Comparison of ENCODE assay signal across 1 cellular context in the genomic region with DNA sequence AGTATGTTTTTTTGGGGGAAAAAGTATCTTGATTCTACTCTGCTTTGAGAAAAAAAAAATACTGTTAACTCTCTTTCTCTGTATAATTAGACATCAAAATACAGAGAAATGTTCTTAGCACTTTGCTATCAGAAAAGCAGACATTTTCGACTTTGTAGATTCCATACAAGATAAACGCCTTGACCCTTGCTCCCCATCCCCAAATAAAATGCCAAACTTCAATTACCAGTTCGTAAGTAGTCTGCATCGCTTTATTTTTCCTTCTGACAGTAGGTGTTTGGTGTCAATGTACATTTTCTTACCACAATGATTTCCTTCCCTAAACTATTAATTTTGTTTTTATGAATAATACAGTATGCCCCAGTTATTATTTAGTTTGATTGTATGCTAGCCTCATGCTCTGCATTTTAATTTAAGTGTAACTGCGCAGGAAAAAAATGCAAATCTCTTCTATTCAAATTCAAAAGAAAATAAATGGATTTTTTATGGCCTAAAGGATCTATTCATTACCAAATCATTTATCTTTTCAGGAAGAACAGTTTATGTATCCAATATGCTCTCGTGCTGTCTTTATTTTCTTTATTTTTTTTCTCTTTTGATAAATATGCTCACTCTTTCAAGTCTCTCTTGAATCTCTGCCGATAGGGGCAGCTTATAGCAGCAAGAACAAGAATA.
A peak's percentile ranks its signal among the peaks of the same experiment; 100 is the strongest.
TF ChIP-seq lines count a peak whose summit lies in the region.

No MANE protein-coding gene starts in this region.

TF ChIP-seq in HepG2, 621 proteins besides CTCF, POLR2A, EP300 and RAD21 (continued from another document and continues in another):
- TF ChIP-seq, protein P1, sequence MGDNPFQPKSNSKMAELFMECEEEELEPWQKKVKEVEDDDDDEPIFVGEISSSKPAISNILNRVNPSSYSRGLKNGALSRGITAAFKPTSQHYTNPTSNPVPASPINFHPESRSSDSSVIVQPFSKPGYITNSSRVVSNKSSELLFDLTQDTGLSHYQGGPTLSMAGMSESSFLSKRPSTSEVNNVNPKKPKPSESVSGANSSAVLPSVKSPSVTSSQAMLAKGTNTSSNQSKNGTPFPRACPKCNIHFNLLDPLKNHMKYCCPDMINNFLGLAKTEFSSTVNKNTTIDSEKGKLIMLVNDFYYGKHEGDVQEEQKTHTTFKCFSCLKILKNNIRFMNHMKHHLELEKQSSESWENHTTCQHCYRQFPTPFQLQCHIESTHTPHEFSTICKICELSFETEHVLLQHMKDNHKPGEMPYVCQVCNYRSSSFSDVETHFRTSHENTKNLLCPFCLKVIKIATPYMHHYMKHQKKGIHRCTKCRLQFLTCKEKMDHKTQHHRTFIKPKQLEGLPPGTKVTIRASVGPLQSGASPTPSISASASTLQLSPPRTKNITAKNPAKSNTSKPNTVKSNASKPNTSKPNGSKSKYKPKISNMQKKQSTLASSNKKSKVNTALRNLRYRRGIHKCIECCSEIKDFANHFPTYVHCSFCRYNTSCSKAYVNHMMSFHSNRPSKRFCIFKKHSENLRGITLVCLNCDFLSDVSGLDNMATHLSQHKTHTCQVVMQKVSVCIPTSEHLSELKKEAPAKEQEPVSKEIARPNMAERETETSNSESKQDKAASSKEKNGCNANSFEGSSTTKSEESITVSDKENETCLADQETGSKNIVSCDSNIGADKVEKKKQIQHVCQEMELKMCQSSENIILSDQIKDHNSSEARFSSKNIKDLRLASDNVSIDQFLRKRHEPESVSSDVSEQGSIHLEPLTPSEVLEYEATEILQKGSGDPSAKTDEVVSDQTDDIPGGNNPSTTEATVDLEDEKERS (CRISPR knock-in tag; IDR thresholded peaks at IDR 0.05) = no peak
- TF ChIP-seq, protein P2, sequence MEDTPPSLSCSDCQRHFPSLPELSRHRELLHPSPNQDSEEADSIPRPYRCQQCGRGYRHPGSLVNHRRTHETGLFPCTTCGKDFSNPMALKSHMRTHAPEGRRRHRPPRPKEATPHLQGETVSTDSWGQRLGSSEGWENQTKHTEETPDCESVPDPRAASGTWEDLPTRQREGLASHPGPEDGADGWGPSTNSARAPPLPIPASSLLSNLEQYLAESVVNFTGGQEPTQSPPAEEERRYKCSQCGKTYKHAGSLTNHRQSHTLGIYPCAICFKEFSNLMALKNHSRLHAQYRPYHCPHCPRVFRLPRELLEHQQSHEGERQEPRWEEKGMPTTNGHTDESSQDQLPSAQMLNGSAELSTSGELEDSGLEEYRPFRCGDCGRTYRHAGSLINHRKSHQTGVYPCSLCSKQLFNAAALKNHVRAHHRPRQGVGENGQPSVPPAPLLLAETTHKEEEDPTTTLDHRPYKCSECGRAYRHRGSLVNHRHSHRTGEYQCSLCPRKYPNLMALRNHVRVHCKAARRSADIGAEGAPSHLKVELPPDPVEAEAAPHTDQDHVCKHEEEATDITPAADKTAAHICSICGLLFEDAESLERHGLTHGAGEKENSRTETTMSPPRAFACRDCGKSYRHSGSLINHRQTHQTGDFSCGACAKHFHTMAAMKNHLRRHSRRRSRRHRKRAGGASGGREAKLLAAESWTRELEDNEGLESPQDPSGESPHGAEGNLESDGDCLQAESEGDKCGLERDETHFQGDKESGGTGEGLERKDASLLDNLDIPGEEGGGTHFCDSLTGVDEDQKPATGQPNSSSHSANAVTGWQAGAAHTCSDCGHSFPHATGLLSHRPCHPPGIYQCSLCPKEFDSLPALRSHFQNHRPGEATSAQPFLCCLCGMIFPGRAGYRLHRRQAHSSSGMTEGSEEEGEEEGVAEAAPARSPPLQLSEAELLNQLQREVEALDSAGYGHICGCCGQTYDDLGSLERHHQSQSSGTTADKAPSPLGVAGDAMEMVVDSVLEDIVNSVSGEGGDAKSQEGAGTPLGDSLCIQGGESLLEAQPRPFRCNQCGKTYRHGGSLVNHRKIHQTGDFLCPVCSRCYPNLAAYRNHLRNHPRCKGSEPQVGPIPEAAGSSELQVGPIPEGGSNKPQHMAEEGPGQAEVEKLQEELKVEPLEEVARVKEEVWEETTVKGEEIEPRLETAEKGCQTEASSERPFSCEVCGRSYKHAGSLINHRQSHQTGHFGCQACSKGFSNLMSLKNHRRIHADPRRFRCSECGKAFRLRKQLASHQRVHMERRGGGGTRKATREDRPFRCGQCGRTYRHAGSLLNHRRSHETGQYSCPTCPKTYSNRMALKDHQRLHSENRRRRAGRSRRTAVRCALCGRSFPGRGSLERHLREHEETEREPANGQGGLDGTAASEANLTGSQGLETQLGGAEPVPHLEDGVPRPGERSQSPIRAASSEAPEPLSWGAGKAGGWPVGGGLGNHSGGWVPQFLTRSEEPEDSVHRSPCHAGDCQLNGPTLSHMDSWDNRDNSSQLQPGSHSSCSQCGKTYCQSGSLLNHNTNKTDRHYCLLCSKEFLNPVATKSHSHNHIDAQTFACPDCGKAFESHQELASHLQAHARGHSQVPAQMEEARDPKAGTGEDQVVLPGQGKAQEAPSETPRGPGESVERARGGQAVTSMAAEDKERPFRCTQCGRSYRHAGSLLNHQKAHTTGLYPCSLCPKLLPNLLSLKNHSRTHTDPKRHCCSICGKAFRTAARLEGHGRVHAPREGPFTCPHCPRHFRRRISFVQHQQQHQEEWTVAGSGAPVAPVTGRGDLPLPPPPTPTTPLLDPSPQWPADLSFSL (CRISPR knock-in tag; IDR thresholded peaks at IDR 0.05) = no peak
- TF ChIP-seq GRHL1 (CRISPR knock-in tag; conservative IDR thresholded peaks at IDR 0.05) (no peak), ZNF614 (CRISPR knock-in tag; IDR thresholded peaks at IDR 0.05; ENCODE audit: borderline replicate concordance) (peak; percentile 31; the same call in 1 of the 2 replicates), ZGPAT (CRISPR knock-in tag; IDR thresholded peaks at IDR 0.05) (0 out of 2 replicates have a peak, but pooled peaks have one; percentile 6), SP140L (CRISPR knock-in tag; IDR thresholded peaks at IDR 0.05; ENCODE audit: borderline replicate concordance) (0 out of 2 replicates have a peak, but pooled peaks have one; percentile 39), TBX2 (CRISPR knock-in tag; IDR thresholded peaks at IDR 0.05; ENCODE audit: borderline replicate concordance) (no peak), KDM5A (IDR thresholded peaks at IDR 0.05; ENCODE audit: borderline replicate concordance, low read length) (0 out of 2 replicates have a peak, but pooled peaks have one; percentile 4), HDAC6 (IDR thresholded peaks at IDR 0.05; ENCODE audit: low read depth, low read length) (peak; percentile 24; the same call in 1 of the 2 replicates), KAT2B (IDR thresholded peaks at IDR 0.05; ENCODE audit: borderline replicate concordance, low read depth, low read length) (no peak), E2F1 (CRISPR knock-in tag; IDR thresholded peaks at IDR 0.05) (0 out of 2 replicates have a peak, but pooled peaks have one; percentile 7), PCBP2 (optimal IDR thresholded peaks at IDR 0.05; ENCODE audit: low read depth, low read length, poor library complexity, severe bottlenecking) (no peak), NBN (conservative IDR thresholded peaks at IDR 0.05) (no peak), KDM2A (CRISPR knock-in tag; IDR thresholded peaks at IDR 0.05; ENCODE audit: borderline replicate concordance, low read depth) (no peak), MLX (CRISPR knock-in tag; IDR thresholded peaks at IDR 0.05) (0 out of 2 replicates have a peak, but pooled peaks have one; percentile 1), NFIC (IDR thresholded peaks at IDR 0.05; ENCODE audit: low read length) (no peak), CENPX (CRISPR knock-in tag; IDR thresholded peaks at IDR 0.05) (no peak), KAT7 (CRISPR knock-in tag; IDR thresholded peaks at IDR 0.05; ENCODE audit: borderline replicate concordance) (0 out of 2 replicates have a peak, but pooled peaks have one; percentile 5), SRF (IDR thresholded peaks at IDR 0.05; ENCODE audit: low read depth, low read length) (no peak; the same call in 1 of the 2 replicates), STAT5B (CRISPR knock-in tag; IDR thresholded peaks at IDR 0.05) (no peak), SIX1 (CRISPR knock-in tag; IDR thresholded peaks at IDR 0.05; ENCODE audit: borderline replicate concordance) (peak; percentile 3; the same call in 1 of the 2 replicates), SMAD3 (CRISPR knock-in tag; IDR thresholded peaks at IDR 0.05) (peak; percentile 4; the same call in 1 of the 2 replicates), THYN1 (CRISPR knock-in tag; IDR thresholded peaks at IDR 0.05; ENCODE audit: borderline replicate concordance, low read depth) (peak; percentile 56; the same call in 1 of the 2 replicates), RBFOX2 (IDR thresholded peaks at IDR 0.05; ENCODE audit: low read depth, low read length) (peak; percentile 66), ZSCAN21 (CRISPR knock-in tag; IDR thresholded peaks at IDR 0.05; ENCODE audit: borderline replicate concordance) (no peak), TOPORS (CRISPR knock-in tag; IDR thresholded peaks at IDR 0.05) (no peak)
- TF ChIP-seq, protein P3, sequence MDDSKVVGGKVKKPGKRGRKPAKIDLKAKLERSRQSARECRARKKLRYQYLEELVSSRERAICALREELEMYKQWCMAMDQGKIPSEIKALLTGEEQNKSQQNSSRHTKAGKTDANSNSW (CRISPR knock-in tag; IDR thresholded peaks at IDR 0.05; ENCODE audit: borderline replicate concordance) = no peak
- TF ChIP-seq, protein P4, sequence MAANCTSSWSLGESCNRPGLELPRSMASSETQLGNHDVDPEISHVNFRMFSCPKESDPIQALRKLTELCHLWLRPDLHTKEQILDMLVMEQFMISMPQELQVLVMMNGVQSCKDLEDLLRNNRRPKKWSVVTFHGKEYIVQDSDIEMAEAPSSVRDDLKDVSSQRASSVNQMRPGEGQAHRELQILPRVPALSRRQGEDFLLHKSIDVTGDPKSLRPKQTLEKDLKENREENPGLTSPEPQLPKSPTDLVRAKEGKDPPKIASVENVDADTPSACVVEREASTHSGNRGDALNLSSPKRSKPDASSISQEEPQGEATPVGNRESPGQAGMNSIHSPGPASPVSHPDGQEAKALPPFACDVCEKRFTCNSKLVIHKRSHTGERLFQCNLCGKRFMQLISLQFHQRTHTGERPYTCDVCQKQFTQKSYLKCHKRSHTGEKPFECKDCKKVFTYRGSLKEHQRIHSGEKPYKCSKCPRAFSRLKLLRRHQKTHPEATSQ (CRISPR knock-in tag; IDR thresholded peaks at IDR 0.05; ENCODE audit: borderline replicate concordance) = peak; percentile 32; the same call in 1 of the 2 replicates
- TF ChIP-seq, protein P5, sequence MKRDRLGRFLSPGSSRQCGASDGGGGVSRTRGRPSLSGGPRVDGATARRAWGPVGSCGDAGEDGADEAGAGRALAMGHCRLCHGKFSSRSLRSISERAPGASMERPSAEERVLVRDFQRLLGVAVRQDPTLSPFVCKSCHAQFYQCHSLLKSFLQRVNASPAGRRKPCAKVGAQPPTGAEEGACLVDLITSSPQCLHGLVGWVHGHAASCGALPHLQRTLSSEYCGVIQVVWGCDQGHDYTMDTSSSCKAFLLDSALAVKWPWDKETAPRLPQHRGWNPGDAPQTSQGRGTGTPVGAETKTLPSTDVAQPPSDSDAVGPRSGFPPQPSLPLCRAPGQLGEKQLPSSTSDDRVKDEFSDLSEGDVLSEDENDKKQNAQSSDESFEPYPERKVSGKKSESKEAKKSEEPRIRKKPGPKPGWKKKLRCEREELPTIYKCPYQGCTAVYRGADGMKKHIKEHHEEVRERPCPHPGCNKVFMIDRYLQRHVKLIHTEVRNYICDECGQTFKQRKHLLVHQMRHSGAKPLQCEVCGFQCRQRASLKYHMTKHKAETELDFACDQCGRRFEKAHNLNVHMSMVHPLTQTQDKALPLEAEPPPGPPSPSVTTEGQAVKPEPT (CRISPR knock-in tag; IDR thresholded peaks at IDR 0.05; ENCODE audit: low read depth) = no peak
- TF ChIP-seq, protein P6, sequence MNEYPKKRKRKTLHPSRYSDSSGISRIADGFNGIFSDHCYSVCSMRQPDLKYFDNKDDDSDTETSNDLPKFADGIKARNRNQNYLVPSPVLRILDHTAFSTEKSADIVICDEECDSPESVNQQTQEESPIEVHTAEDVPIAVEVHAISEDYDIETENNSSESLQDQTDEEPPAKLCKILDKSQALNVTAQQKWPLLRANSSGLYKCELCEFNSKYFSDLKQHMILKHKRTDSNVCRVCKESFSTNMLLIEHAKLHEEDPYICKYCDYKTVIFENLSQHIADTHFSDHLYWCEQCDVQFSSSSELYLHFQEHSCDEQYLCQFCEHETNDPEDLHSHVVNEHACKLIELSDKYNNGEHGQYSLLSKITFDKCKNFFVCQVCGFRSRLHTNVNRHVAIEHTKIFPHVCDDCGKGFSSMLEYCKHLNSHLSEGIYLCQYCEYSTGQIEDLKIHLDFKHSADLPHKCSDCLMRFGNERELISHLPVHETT (CRISPR knock-in tag; conservative IDR thresholded peaks at IDR 0.05) = peak; percentile 10; the same call in 1 of the 2 replicates
